10 cellular contexts compared by ENCODE assay signal in the genomic region with DNA sequence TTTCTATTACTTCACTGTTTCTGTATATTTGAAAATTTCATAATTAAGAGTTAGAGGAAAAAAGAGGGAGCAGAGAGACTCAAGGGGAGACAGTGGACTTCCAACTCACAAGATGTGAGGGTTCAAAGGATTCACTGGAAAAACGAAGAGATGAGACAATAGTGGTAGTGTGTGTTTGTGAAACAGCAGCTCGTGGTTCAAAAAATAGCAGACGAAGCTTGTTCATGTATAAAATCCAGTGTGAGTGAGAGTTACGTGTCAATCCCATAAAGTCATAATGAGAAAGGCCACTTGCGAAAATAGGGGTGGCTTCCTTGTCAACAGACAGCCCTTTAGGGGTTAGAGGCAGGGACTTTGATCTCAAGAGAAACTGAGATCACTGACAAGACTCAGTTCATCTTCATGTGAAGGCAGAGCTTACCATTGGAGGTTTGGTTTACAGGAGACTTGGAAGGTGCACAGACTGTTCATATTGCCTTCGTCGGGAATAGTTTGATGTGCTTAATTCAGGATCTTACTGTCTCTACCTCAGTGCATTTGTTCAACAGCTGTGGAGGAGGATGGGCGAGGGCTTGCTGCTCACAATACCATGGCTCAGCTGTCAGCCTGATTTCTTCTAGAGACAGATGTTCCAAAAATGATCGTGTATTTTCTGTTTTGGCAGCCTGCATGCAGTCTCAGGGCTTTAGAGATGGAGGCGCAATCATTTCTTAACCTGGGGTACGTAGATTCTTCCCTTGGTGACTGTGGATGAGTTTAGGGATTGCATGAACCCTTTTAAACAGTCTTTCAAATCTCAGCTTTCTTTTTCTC.
DNase-seq lines count a peak whose midpoint lies in the region; ATAC-seq, FAIRE-seq and TF ChIP-seq lines count a peak whose summit lies in the region.
"Had no signal": no experiment of that assay in that cellular context is flagged by ENCODE, and none has a peak within 500 bp of the region (broad histone marks: within the 10 kb centered on the region; RNA-seq: fewer than 3 reads in every experiment).

No MANE protein-coding gene starts in this region.

- peak overlapping the region; percentile 76 for H3K27ac Mint-ChIP-seq in activated T-helper 2 cell treated with anti-CD3 and anti-CD28 coated beads, Interferon-gamma antibody, Interleukin-2, Interleukin-4, amounts not matched to agents 10 μg/mL and 5 μg/mL and 100 μg/mL, durations not matched to agents 14 hours and 24 hours and 36 hours

- no peak overlapping the region for H3K9ac ChIP-seq in colonic mucosa (ENCODE audit: low read depth in 2 of 2, low read length in 2 of 2)

- no peak overlapping the region for H3K27ac ChIP-seq in colonic mucosa
- H3K27ac ChIP-seq: HL-60 had no signal

- H3K9me3 Mint-ChIP-seq in activated T-helper 2 cell treated with anti-CD3 and anti-CD28 coated beads, Interferon-gamma antibody, Interleukin-2, Interleukin-4, amounts not matched to agents 10 μg/mL and 5 μg/mL and 100 μg/mL, durations not matched to agents 14 hours and 24 hours and 36 hours, result peaks cover 18% of the 10 kb centered on the region

- H3K27me3 ChIP-seq in colonic mucosa, result no peaks in the 10 kb centered on the region

- no peaks in the 10 kb centered on the region for H3K4me1 ChIP-seq in colonic mucosa

- H3K36me3 ChIP-seq in colonic mucosa, result no peaks in the 10 kb centered on the region

- H3K4me1 Mint-ChIP-seq in activated T-helper 2 cell treated with anti-CD3 and anti-CD28 coated beads, Interferon-gamma antibody, Interleukin-2, Interleukin-4, amounts not matched to agents 10 μg/mL and 5 μg/mL and 100 μg/mL, durations not matched to agents 14 hours and 24 hours and 36 hours (ENCODE audit: low read depth), result peaks cover 28% of the 10 kb centered on the region

- peak; percentile 77 for ATAC-seq in GM19452 (IDR thresholded peaks at IDR 0.05; ENCODE audit: unreplicated experiment)
- peak; percentile 61 for ATAC-seq in HG03135 (IDR thresholded peaks at IDR 0.05; ENCODE audit: unreplicated experiment)
- ATAC-seq in GM19328 (IDR thresholded peaks at IDR 0.05; ENCODE audit: unreplicated experiment), result no peak

- peak overlapping the region; percentile 40 for H3K4me3 Mint-ChIP-seq in activated T-helper 2 cell treated with anti-CD3 and anti-CD28 coated beads, Interferon-gamma antibody, Interleukin-2, Interleukin-4, amounts not matched to agents 10 μg/mL and 5 μg/mL and 100 μg/mL, durations not matched to agents 14 hours and 24 hours and 36 hours (ENCODE audit: low read depth)

- intact Hi-C loops in activated T-helper 2 cell treated with anti-CD3 and anti-CD28 coated beads, Interferon-gamma antibody, Interleukin-2, Interleukin-4, amounts not matched to agents 10 μg/mL and 5 μg/mL and 100 μg/mL, durations not matched to agents 14 hours and 24 hours and 36 hours (cut with micrococcal nuclease), result loop anchor here (1.0 to 5.0 kb wide), 4 partner anchors 43 to 263 kb away; partner anchors contain the start of genes KLF9 and SMC5
- intact Hi-C loops in colonic mucosa (cut with DNase I), result no loop called here

- H3K27me3 Mint-ChIP-seq in activated T-helper 2 cell treated with anti-CD3 and anti-CD28 coated beads, Interferon-gamma antibody, Interleukin-2, Interleukin-4, amounts not matched to agents 10 μg/mL and 5 μg/mL and 100 μg/mL, durations not matched to agents 14 hours and 24 hours and 36 hours (ENCODE audit: low read depth), result no peaks in the 10 kb centered on the region

- H3K36me3 Mint-ChIP-seq in activated T-helper 2 cell treated with anti-CD3 and anti-CD28 coated beads, Interferon-gamma antibody, Interleukin-2, Interleukin-4, amounts not matched to agents 10 μg/mL and 5 μg/mL and 100 μg/mL, durations not matched to agents 14 hours and 24 hours and 36 hours (ENCODE audit: low read depth), result peaks cover 13% of the 10 kb centered on the region

- H3K9me3 ChIP-seq in colonic mucosa, result no peaks in the 10 kb centered on the region

- DNase-seq in GM18507 (ENCODE audit: extremely low spot score, insufficient read length, low read depth) (peak; percentile 25), RCC 7860 (ENCODE audit: low spot score) (no peak), colonic mucosa (no peak), AG20443 (ENCODE audit: low spot score) (no peak)
- peak; percentile 12 for DNase-seq in activated T-helper 2 cell treated with anti-CD3 and anti-CD28 coated beads, Interferon-gamma antibody, Interleukin-2, Interleukin-4, amounts not matched to agents 10 μg/mL and 5 μg/mL and 100 μg/mL, durations not matched to agents 14 hours and 24 hours and 36 hours (ENCODE audit: low spot score)
- DNase-seq: central memory CD4-positive, alpha-beta T cell had no signal

- no peak overlapping the region for H3K4me3 ChIP-seq in colonic mucosa

- TF ChIP-seq CTCF in colonic mucosa (IDR thresholded peaks at IDR 0.05), result no peak

- FAIRE-seq in GM18507 (lab: Jason Lieb, UNC), result peak; percentile 85
- no peak for FAIRE-seq in RCC 7860 (lab: Jason Lieb, UNC)

Comparison
In these comparisons a context has a peak if more than half of its experiments do, and no peak if none do; other contexts are left out.
1. DNase-seq: peak in GM18507 (single experiment) and activated T-helper 2 cell treated with anti-CD3 and anti-CD28 coated beads, Interferon-gamma antibody, Interleukin-2, Interleukin-4, amounts not matched to agents 10 μg/mL and 5 μg/mL and 100 μg/mL, durations not matched to agents 14 hours and 24 hours and 36 hours (single experiment); none in RCC 7860 (single experiment), colonic mucosa (single experiment) and AG20443 (single experiment).